Comparison of ENCODE assay signal across 1 cellular context in genomic region chr11:66694732-66695207, GRCh38.
TF ChIP-seq lines count a peak whose summit lies in the region.

No MANE protein-coding gene starts in this region.

TF ChIP-seq in K562, 482 proteins besides CTCF, POLR2A, EP300 and RAD21 (continued from another document and continues in another):
- peak; percentile 46; the same call in 1 of the 2 replicates for TF ChIP-seq TOE1 (IDR thresholded peaks at IDR 0.05; ENCODE audit: borderline replicate concordance)
- 0 out of 2 replicates have a peak, but pooled peaks have one; percentile 20 for TF ChIP-seq TOE1 (CRISPR knock-in tag; IDR thresholded peaks at IDR 0.05; ENCODE audit: borderline replicate concordance, low read depth)
- TF ChIP-seq ZNF583 (CRISPR knock-in tag; IDR thresholded peaks at IDR 0.05) = no peak
- peak; percentile 85 for TF ChIP-seq ZNF24 (IDR thresholded peaks at IDR 0.05)
- no peak for TF ChIP-seq NELFE (IDR thresholded peaks at IDR 0.05; ENCODE audit: insufficient read depth, insufficient read length)
- peak; percentile 55; the same call in 1 of the 2 replicates for TF ChIP-seq ZKSCAN1 (IDR thresholded peaks at IDR 0.05; ENCODE audit: low read depth, low read length)
- TF ChIP-seq ZNF75A (CRISPR knock-in tag; IDR thresholded peaks at IDR 0.05) = no peak
- no peak for TF ChIP-seq ZSCAN29 (IDR thresholded peaks at IDR 0.05)
- TF ChIP-seq, protein P1, sequence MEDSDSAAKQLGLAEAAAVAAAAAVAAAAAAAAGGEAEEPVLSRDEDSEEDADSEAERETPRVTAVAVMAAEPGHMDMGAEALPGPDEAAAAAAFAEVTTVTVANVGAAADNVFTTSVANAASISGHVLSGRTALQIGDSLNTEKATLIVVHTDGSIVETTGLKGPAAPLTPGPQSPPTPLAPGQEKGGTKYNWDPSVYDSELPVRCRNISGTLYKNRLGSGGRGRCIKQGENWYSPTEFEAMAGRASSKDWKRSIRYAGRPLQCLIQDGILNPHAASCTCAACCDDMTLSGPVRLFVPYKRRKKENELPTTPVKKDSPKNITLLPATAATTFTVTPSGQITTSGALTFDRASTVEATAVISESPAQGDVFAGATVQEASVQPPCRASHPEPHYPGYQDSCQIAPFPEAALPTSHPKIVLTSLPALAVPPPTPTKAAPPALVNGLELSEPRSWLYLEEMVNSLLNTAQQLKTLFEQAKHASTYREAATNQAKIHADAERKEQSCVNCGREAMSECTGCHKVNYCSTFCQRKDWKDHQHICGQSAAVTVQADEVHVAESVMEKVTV (CRISPR knock-in tag; IDR thresholded peaks at IDR 0.05) = peak; percentile 97
- TF ChIP-seq ARID2 (IDR thresholded peaks at IDR 0.05) = peak; percentile 93
- TF ChIP-seq POLR3A (IDR thresholded peaks at IDR 0.05; ENCODE audit: borderline replicate concordance, extremely low read depth, insufficient read depth, insufficient read length) = no peak
- no peak for TF ChIP-seq ZNF121 (CRISPR knock-in tag; conservative IDR thresholded peaks at IDR 0.05)
- peak; percentile 64; the same call in 1 of the 2 replicates for TF ChIP-seq ARID4B (CRISPR knock-in tag; IDR thresholded peaks at IDR 0.05)
- no peak for TF ChIP-seq RAD51 (IDR thresholded peaks at IDR 0.05; ENCODE audit: borderline replicate concordance, low read depth)
- 0 out of 2 replicates have a peak, but pooled peaks have one; percentile 27 for TF ChIP-seq NCOA1 (IDR thresholded peaks at IDR 0.05; ENCODE audit: low read depth)
- TF ChIP-seq, protein P2, sequence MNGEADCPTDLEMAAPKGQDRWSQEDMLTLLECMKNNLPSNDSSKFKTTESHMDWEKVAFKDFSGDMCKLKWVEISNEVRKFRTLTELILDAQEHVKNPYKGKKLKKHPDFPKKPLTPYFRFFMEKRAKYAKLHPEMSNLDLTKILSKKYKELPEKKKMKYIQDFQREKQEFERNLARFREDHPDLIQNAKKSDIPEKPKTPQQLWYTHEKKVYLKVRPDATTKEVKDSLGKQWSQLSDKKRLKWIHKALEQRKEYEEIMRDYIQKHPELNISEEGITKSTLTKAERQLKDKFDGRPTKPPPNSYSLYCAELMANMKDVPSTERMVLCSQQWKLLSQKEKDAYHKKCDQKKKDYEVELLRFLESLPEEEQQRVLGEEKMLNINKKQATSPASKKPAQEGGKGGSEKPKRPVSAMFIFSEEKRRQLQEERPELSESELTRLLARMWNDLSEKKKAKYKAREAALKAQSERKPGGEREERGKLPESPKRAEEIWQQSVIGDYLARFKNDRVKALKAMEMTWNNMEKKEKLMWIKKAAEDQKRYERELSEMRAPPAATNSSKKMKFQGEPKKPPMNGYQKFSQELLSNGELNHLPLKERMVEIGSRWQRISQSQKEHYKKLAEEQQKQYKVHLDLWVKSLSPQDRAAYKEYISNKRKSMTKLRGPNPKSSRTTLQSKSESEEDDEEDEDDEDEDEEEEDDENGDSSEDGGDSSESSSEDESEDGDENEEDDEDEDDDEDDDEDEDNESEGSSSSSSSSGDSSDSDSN (IDR thresholded peaks at IDR 0.05; ENCODE audit: borderline replicate concordance in 1 of 2, low read depth in 2 of 2, low read length in 2 of 2) = peak in 1 of 2 experiments; percentile 53; a peak in 1 of 4 replicates
- peak in 1 of 2 experiments; percentile 90; a peak in 2 of 3 replicates for TF ChIP-seq CBX3 (IDR thresholded peaks at IDR 0.05; ENCODE audit: borderline replicate concordance in 1 of 2, low read length in 2 of 2)
- no peak for TF ChIP-seq SLC30A9 (CRISPR knock-in tag; IDR thresholded peaks at IDR 0.05)
- TF ChIP-seq MAFK (IDR thresholded peaks at IDR 0.05; ENCODE audit: low read length) = 0 out of 2 replicates have a peak, but pooled peaks have one; percentile 35
- no peak for TF ChIP-seq KDM2B (CRISPR knock-in tag; IDR thresholded peaks at IDR 0.05)
- TF ChIP-seq NR4A1 (CRISPR knock-in tag; IDR thresholded peaks at IDR 0.05) = no peak
- TF ChIP-seq NR4A1 (tag; IDR thresholded peaks at IDR 0.05) = no peak
- no peak for TF ChIP-seq HOXB6 (CRISPR knock-in tag; IDR thresholded peaks at IDR 0.05; ENCODE audit: borderline replicate concordance)
- peak; percentile 24 to 44; a peak in 1 of 4 replicates for TF ChIP-seq FOXK2 (conservative IDR thresholded peaks at IDR 0.05 in 1 of 2, IDR thresholded peaks at IDR 0.05 in 1 of 2; ENCODE audit: low read depth in 2 of 2)
- TF ChIP-seq NBN (IDR thresholded peaks at IDR 0.05; ENCODE audit: low read depth) = no peak
- TF ChIP-seq, protein P3, sequence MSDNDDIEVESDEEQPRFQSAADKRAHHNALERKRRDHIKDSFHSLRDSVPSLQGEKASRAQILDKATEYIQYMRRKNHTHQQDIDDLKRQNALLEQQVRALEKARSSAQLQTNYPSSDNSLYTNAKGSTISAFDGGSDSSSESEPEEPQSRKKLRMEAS (CRISPR knock-in tag; IDR thresholded peaks at IDR 0.05) = peak; percentile 43
- no peak for TF ChIP-seq TRIM24 (IDR thresholded peaks at IDR 0.05)
- no peak for TF ChIP-seq CSDE1 (IDR thresholded peaks at IDR 0.05)
- TF ChIP-seq MGA (IDR thresholded peaks at IDR 0.05) = no peak
- TF ChIP-seq ELK3 (CRISPR knock-in tag; IDR thresholded peaks at IDR 0.05) = no peak
- TF ChIP-seq, protein P4, sequence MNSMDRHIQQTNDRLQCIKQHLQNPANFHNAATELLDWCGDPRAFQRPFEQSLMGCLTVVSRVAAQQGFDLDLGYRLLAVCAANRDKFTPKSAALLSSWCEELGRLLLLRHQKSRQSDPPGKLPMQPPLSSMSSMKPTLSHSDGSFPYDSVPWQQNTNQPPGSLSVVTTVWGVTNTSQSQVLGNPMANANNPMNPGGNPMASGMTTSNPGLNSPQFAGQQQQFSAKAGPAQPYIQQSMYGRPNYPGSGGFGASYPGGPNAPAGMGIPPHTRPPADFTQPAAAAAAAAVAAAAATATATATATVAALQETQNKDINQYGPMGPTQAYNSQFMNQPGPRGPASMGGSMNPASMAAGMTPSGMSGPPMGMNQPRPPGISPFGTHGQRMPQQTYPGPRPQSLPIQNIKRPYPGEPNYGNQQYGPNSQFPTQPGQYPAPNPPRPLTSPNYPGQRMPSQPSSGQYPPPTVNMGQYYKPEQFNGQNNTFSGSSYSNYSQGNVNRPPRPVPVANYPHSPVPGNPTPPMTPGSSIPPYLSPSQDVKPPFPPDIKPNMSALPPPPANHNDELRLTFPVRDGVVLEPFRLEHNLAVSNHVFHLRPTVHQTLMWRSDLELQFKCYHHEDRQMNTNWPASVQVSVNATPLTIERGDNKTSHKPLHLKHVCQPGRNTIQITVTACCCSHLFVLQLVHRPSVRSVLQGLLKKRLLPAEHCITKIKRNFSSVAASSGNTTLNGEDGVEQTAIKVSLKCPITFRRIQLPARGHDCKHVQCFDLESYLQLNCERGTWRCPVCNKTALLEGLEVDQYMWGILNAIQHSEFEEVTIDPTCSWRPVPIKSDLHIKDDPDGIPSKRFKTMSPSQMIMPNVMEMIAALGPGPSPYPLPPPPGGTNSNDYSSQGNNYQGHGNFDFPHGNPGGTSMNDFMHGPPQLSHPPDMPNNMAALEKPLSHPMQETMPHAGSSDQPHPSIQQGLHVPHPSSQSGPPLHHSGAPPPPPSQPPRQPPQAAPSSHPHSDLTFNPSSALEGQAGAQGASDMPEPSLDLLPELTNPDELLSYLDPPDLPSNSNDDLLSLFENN (IDR thresholded peaks at IDR 0.05; ENCODE audit: low read depth in 2 of 2, low read length in 2 of 2) = peak in 1 of 2 experiments; percentile 36; a peak in 1 of 4 replicates
- no peak for TF ChIP-seq CEBPG (CRISPR knock-in tag; IDR thresholded peaks at IDR 0.05)
- TF ChIP-seq CEBPG (tag; conservative IDR thresholded peaks at IDR 0.05 in 1 of 2, IDR thresholded peaks at IDR 0.05 in 1 of 2) = no peak
